In the genomic region with DNA sequence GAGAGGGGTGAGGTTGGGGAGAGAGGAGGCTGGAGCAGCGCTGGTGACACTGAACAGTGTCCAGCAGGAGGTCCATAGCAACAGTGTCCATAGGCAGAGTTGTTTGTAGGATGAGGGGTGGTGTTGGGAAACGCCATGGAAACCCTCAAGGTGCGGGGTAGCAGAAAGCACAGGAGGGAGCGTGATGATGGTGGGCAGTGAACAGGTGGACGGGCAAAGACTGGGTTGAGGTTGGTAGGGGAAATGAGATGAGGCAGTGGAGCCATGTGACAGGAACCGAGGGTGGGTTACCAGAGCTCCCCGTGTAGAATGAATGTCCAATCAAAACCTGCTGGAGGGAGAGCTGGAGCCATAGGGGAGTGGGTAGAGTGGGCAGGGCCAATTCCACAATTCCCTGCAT, we compare ENCODE assay signal across 24 cellular contexts. TPM values are rescaled to one million over a fixed set of nuclear protein-coding genes. Genes with fewer than 3 reads are reported as not detected.
A peak's percentile ranks its signal among the peaks of the same experiment; 100 is the strongest.
DNase-seq lines count a peak whose midpoint lies in the region; ATAC-seq and TF ChIP-seq lines count a peak whose summit lies in the region.
"Had no signal": no experiment of that assay in that cellular context is flagged by ENCODE, and none has a peak within 500 bp of the region (broad histone marks: within the 10 kb centered on the region; RNA-seq: fewer than 3 reads in every experiment).

No MANE protein-coding gene starts in this region.

- no peaks in the 10 kb centered on the region for H3K9me3 Mint-ChIP-seq in memory B cell
- no peaks in the 10 kb centered on the region for H3K9me3 Mint-ChIP-seq in CD4-positive, alpha-beta memory T cell
- H3K9me3 Mint-ChIP-seq: T-cell had no signal

- no peak overlapping the region for H3K4me3 ChIP-seq in BLaER1 treated with 17β-estradiol and CSF1 and Interleukin-3, amounts not matched to agents 10 nM and 100 nM
- no peak overlapping the region for H3K4me3 ChIP-seq in OCI-LY7 (ENCODE audit: low read depth, low read length, poor library complexity, severe bottlenecking)
- no peak overlapping the region for H3K4me3 ChIP-seq in CD4-positive, alpha-beta memory T cell (ENCODE audit: low read length in 2 of 2)
- H3K4me3 ChIP-seq: HAP-1 had no signal

- no peak overlapping the region for H3K27ac ChIP-seq in BLaER1 treated with 17β-estradiol and CSF1 and Interleukin-3, amounts not matched to agents 10 nM and 100 nM
- no peak overlapping the region for H3K27ac ChIP-seq in OCI-LY7 (ENCODE audit: low read depth, low read length, poor library complexity, severe bottlenecking)
- no peak overlapping the region for H3K27ac ChIP-seq in CD4-positive, alpha-beta memory T cell (ENCODE audit: low read depth, low read length)
- H3K27ac ChIP-seq: KMS-11, RWPE1 had no signal

- H3K27me3 ChIP-seq in BLaER1 treated with 17β-estradiol and CSF1 and Interleukin-3, amounts not matched to agents 10 nM and 100 nM = peaks cover 23 to 47% (median 31%) of the 10 kb centered on the region in 11 experiments
- H3K27me3 ChIP-seq in CD4-positive, alpha-beta memory T cell (ENCODE audit: insufficient read depth, low read length) = peaks cover 17% of the 10 kb centered on the region

- no peak for DNase-seq in OCI-LY7 (ENCODE audit: low spot score)
- no peak for DNase-seq in memory B cell (ENCODE audit: low spot score in 2 of 2)
- DNase-seq in CD4-positive, alpha-beta memory T cell = no peak
- no peak for DNase-seq in stimulated activated naive CD8-positive, alpha-beta T cell treated with anti-CD3 and anti-CD28 coated beads, Interleukin-15, Interleukin-2, amounts not matched to agents 100 U/mL and 50 U/mL, for 24 hours
- no peak for DNase-seq in NCI-H345 treated with DMSO at 0.1 percent for 48 hours (lab: John Stamatoyannopoulos, UW; ENCODE audit: unreplicated experiment)
- no peak for DNase-seq in nucleus accumbens (lab: John Stamatoyannopoulos, UW)
- DNase-seq: COR-L47, DMS 273 treated with DMSO at 0.1 percent for 48 hours, DND-41, NCI-H1436, NCI-H2029, NCI-H2171 treated with DMSO at 0.1 percent for 48 hours, NCI-H446 treated with DMSO at 0.1 percent for 48 hours, NCI-H69, PC-3, T-cell had no signal

- peaks cover 11% of the 10 kb centered on the region for H3K27me3 Mint-ChIP-seq in memory B cell
- H3K27me3 Mint-ChIP-seq in CD4-positive, alpha-beta memory T cell = peaks cover 53 to 76% of the 10 kb centered on the region in 2 donors

- H3K9me2 ChIP-seq in OCI-LY7 (ENCODE audit: insufficient read depth, low read length) = no peaks in the 10 kb centered on the region

- peak overlapping the region; percentile 11 to 89 (median 55); a peak in 21 of 22 replicates for H3K4me2 ChIP-seq in BLaER1 treated with 17β-estradiol and CSF1 and Interleukin-3, amounts not matched to agents 10 nM and 100 nM
- H3K4me2 ChIP-seq in OCI-LY7 (ENCODE audit: low read length) = 0 out of 2 replicates have a peak overlapping the region, but pooled peaks have one; percentile 49
- H3K4me2 ChIP-seq: KMS-11 had no signal

- H3K79me2 ChIP-seq in OCI-LY7 (ENCODE audit: insufficient read depth, low read depth, low read length) = no peaks in the 10 kb centered on the region

- H3K9ac ChIP-seq in BLaER1 treated with 17β-estradiol and CSF1 and Interleukin-3, amounts not matched to agents 10 nM and 100 nM = no peak overlapping the region
- H3K9ac ChIP-seq: KMS-11 had no signal

- H3K36me3 Mint-ChIP-seq in memory B cell = no peaks in the 10 kb centered on the region
- no peaks in the 10 kb centered on the region for H3K36me3 Mint-ChIP-seq in CD4-positive, alpha-beta memory T cell
- H3K36me3 Mint-ChIP-seq: T-cell had no signal

- H3K36me3 ChIP-seq in BLaER1 treated with 17β-estradiol and CSF1 and Interleukin-3, amounts not matched to agents 10 nM and 100 nM = no peaks in the 10 kb centered on the region
- no peaks in the 10 kb centered on the region for H3K36me3 ChIP-seq in OCI-LY7 (ENCODE audit: insufficient read depth, low read length)
- no peaks in the 10 kb centered on the region for H3K36me3 ChIP-seq in CD4-positive, alpha-beta memory T cell (ENCODE audit: insufficient read depth, low read length)
- H3K36me3 ChIP-seq: HAP-1 had no signal

- BruUV-seq in OCI-LY7 (replicated peaks; lab: Mats Ljungman, UMichigan) = no TSS peak

- H4K20me1 ChIP-seq in BLaER1 treated with 17β-estradiol and CSF1 and Interleukin-3, amounts not matched to agents 10 nM and 100 nM = peaks cover 0 to 15% (median 0%) of the 10 kb centered on the region in 11 experiments; a peak in 5 of 22 replicates
- H4K20me1 ChIP-seq in OCI-LY7 (ENCODE audit: insufficient read depth, low read length) = no peaks in the 10 kb centered on the region

- peaks cover 27 to 42% (median 36%) of the 10 kb centered on the region in 10 experiments for H3K4me1 ChIP-seq in BLaER1 treated with 17β-estradiol and CSF1 and Interleukin-3, amounts not matched to agents 10 nM and 100 nM
- peaks cover 30% of the 10 kb centered on the region for H3K4me1 ChIP-seq in OCI-LY7 (ENCODE audit: insufficient read depth, low read length, poor library complexity, severe bottlenecking)
- no peaks in the 10 kb centered on the region for H3K4me1 ChIP-seq in CD4-positive, alpha-beta memory T cell (ENCODE audit: insufficient read depth, low read length)
- H3K4me1 ChIP-seq: HAP-1 had no signal

- no peaks in the 10 kb centered on the region for H3K9me3 ChIP-seq in BLaER1 treated with 17β-estradiol and CSF1 and Interleukin-3, amounts not matched to agents 10 nM and 100 nM (replicated peaks in 1 of 11)
- H3K9me3 ChIP-seq in OCI-LY7 (ENCODE audit: low read length) = no peaks in the 10 kb centered on the region
- H3K9me3 ChIP-seq in CD4-positive, alpha-beta memory T cell (ENCODE audit: control insufficient read depth in 1 of 2, low read length in 2 of 2) = no peaks in the 10 kb centered on the region
- H3K9me3 ChIP-seq: HAP-1 had no signal

- peak overlapping the region; percentile 58 for H3K27ac Mint-ChIP-seq in memory B cell
- H3K27ac Mint-ChIP-seq in CD4-positive, alpha-beta memory T cell = peak overlapping the region in 1 of 7 donors; percentile 31
- H3K27ac Mint-ChIP-seq: T-cell had no signal

- TF ChIP-seq CTCF in OCI-LY7 (conservative IDR thresholded peaks at IDR 0.05; ENCODE audit: low read length) = no peak

- peak; percentile 36 for TF ChIP-seq POLR2A in GM15510 (IDR thresholded peaks at IDR 0.05; ENCODE audit: borderline replicate concordance, extremely low read depth, insufficient read length)

- intact Hi-C loops in OCI-LY7 (cut with micrococcal nuclease; ENCODE audit: unreplicated experiment) = no loop called here
- intact Hi-C loops in CD4-positive, alpha-beta memory T cell (cut with micrococcal nuclease) = no loop called here

- H2AFZ ChIP-seq in OCI-LY7 (ENCODE audit: low read length) = no peak overlapping the region

- POLR2A ChIA-PET in OCI-LY7 (lab: Charles Lee) = no interaction called here
- POLR2A ChIA-PET in CD4-positive, alpha-beta memory T cell (lab: Charles Lee; ENCODE audit: partially characterized antibody) = no interaction called here

- H3K4me1 Mint-ChIP-seq in memory B cell = peaks cover 60% of the 10 kb centered on the region
- H3K4me1 Mint-ChIP-seq in CD4-positive, alpha-beta memory T cell = peaks cover 0 to 13% (median 5%) of the 10 kb centered on the region in 4 donors

- CTCF ChIA-PET in OCI-LY7 (lab: Charles Lee; ENCODE audit: unreplicated experiment) = interaction anchor here (0.6 kb wide), 1 partner anchor 110 kb away, joined by 3 read pairs; no protein-coding TSS in a partner anchor
- CTCF ChIA-PET in CD4-positive, alpha-beta memory T cell (lab: Charles Lee; ENCODE audit: partially characterized antibody) = interaction anchor here (0.7 to 2.0 kb wide), 3 partner anchors 31 to 135 kb away, joined by 3 to 6 read pairs (median 6); no protein-coding TSS in a partner anchor

- peak overlapping the region; percentile 67 for H3K4me3 Mint-ChIP-seq in memory B cell
- no peak overlapping the region for H3K4me3 Mint-ChIP-seq in CD4-positive, alpha-beta memory T cell
- H3K4me3 Mint-ChIP-seq: T-cell had no signal

- ATAC-seq in memory B cell (ENCODE audit: low read depth) = no peak
- no peak for ATAC-seq in stimulated activated naive CD8-positive, alpha-beta T cell treated with anti-CD3 and anti-CD28 coated beads, Interleukin-15, Interleukin-2, amounts not matched to agents 100 U/mL and 50 U/mL, for 24 hours
- ATAC-seq: PC-3, SK-N-SH treated with all-trans-retinoic acid at 6 μM for 48 hours, T-cell had no signal

RNA-seq across cellular contexts. Expression of a gene that starts 37.9 kb away (rescaled TPM):
- total RNA-seq in OCI-LY7 (2014; rRNA removed; shearing (Covaris generic)) = 117 and 139 TPM in 2 replicates
- total RNA-seq in OCI-LY7 (2022) = 74.5 and 78.5 TPM in 2 replicates
- 10 to 100 TPM; 14.5 to 17.2 TPM for total RNA-seq in CD4-positive, alpha-beta memory T cell
- polyA plus RNA-seq in CD4-positive, alpha-beta memory T cell = 10 to 100 TPM; 50.5 to 76.9 TPM
- total RNA-seq: HT-29, MCF 10A, PC-3 had no signal

RNA-seq across cellular contexts. Expression of a gene that starts 40.3 kb away (rescaled TPM):
- 306 and 388 TPM in 2 replicates for total RNA-seq in OCI-LY7 (2014; rRNA removed; shearing (Covaris generic))
- total RNA-seq in OCI-LY7 (2022) = 253 and 256 TPM in 2 replicates
- total RNA-seq in CD4-positive, alpha-beta memory T cell = 10 to 100 TPM; 17.0 to 18.2 TPM
- polyA plus RNA-seq in CD4-positive, alpha-beta memory T cell = 10 to 100 TPM; 40.0 to 41.6 TPM
- total RNA-seq: HT-29, MCF 10A, PC-3 had no signal

Comparison
In these comparisons a context has a peak if more than half of its experiments do, and no peak if none do; other contexts are left out.
1. RNA of a gene that starts 37.9 kb away (total RNA-seq): 74.5 to 139 TPM in OCI-LY7; 14.5 to 17.2 TPM in CD4-positive, alpha-beta memory T cell; every median in the first group is over 4 times any median in the second.
2. RNA of a gene that starts 40.3 kb away (total RNA-seq): 253 to 388 TPM in OCI-LY7; 17.0 to 18.2 TPM in CD4-positive, alpha-beta memory T cell; every median in the first group is over 10 times any median in the second.